Comparison of ENCODE assay signal across 11 cellular contexts in genomic region chr19:44260695-44261446, GRCh38. TPM values are rescaled to one million over a fixed set of nuclear protein-coding genes. Genes with fewer than 3 reads are reported as not detected.
DNase-seq lines count a peak whose midpoint lies in the region; ATAC-seq, FAIRE-seq and TF ChIP-seq lines count a peak whose summit lies in the region.
"Had no signal": no experiment of that assay in that cellular context is flagged by ENCODE, and none has a peak within 500 bp of the region (broad histone marks: within the 10 kb centered on the region; RNA-seq: fewer than 3 reads in every experiment).

No MANE protein-coding gene starts in this region.

- H3K9me3 ChIP-seq in CD4-positive, alpha-beta T cell (ENCODE audit: control insufficient read depth, low read length) = peaks cover 84% of the 10 kb centered on the region
- peaks cover 7% of the 10 kb centered on the region for H3K9me3 ChIP-seq in IMR-90 (ENCODE audit: control insufficient read depth, insufficient read depth, low read length)

- no peak overlapping the region for H4K5ac ChIP-seq in IMR-90 (ENCODE audit: low read depth, low read length)

- no peak overlapping the region for H3K9ac ChIP-seq in IMR-90 (ENCODE audit: low read depth, low read length)

- peaks cover 71% of the 10 kb centered on the region for H3K36me3 Mint-ChIP-seq in CD4-positive, alpha-beta T cell (ENCODE audit: low read depth)
- H3K36me3 Mint-ChIP-seq in nephron (ENCODE audit: low read depth) = peaks cover 49% of the 10 kb centered on the region

- H3K4me3 ChIP-seq in IMR-90 (ENCODE audit: insufficient read depth, low read depth, low read length) = no peak overlapping the region
- H3K4me3 ChIP-seq in dorsolateral prefrontal cortex = peak overlapping the region in 54 of 59 donors; percentile 2 to 68 (median 55)

- no peak overlapping the region for H2BK20ac ChIP-seq in IMR-90 (ENCODE audit: low read depth, low read length)

- H2BK120ac ChIP-seq in IMR-90 (ENCODE audit: low read depth, low read length) = no peak overlapping the region

- H3K4me3 Mint-ChIP-seq in CD4-positive, alpha-beta T cell = peak overlapping the region; percentile 81
- peak overlapping the region; percentile 85 to 91 (median 87) for H3K4me3 Mint-ChIP-seq in nephron

- peak overlapping the region in 1 of 2 experiments; percentile 53; a peak in 2 of 4 replicates for H4K8ac ChIP-seq in IMR-90 (ENCODE audit: low read depth in 2 of 2, low read length in 2 of 2)

- H3K18ac ChIP-seq in IMR-90 (ENCODE audit: low read depth, low read length) = no peak overlapping the region

- intact Hi-C loops in CD4-positive, alpha-beta T cell (cut with DNase I, micrococcal nuclease) = no loop called here
- intact Hi-C loops in IMR-90 (cut with micrococcal nuclease) = no loop called here
- intact Hi-C loops in dorsolateral prefrontal cortex (cut with DNase I) = no loop called here

- in situ Hi-C loops in IMR-90 (cut with MboI; ENCODE audit: low sequenced_read_pairs) = no loop called here

- H3K23ac ChIP-seq in IMR-90 (ENCODE audit: low read depth, low read length) = no peak overlapping the region

- TF ChIP-seq RAD21 in IMR-90 (IDR thresholded peaks at IDR 0.05; ENCODE audit: low read length) = no peak

- BruUV-seq in IMR-90 (replicated peaks; lab: Mats Ljungman, UMichigan) = no TSS peak

- H3K27ac Mint-ChIP-seq in CD4-positive, alpha-beta T cell = no peak overlapping the region
- H3K27ac Mint-ChIP-seq in nephron = peak overlapping the region in 2 of 3 experiments; percentile 1 to 71

- no peak overlapping the region for H2BK15ac ChIP-seq in IMR-90 (ENCODE audit: low read depth, low read length)

- no peaks in the 10 kb centered on the region for H3K79me1 ChIP-seq in IMR-90 (ENCODE audit: low read depth in 1 of 2, low read length in 2 of 2)

- H3K27me3 ChIP-seq in CD4-positive, alpha-beta T cell (ENCODE audit: control insufficient read depth, insufficient read depth, low read length) = no peaks in the 10 kb centered on the region
- H3K27me3 ChIP-seq in IMR-90 (ENCODE audit: control insufficient read depth, insufficient read depth, low read length) (no peaks in the 10 kb centered on the region), dorsolateral prefrontal cortex (no peaks in the 10 kb centered on the region)

- H2BK5ac ChIP-seq in IMR-90 (ENCODE audit: low read depth, low read length, poor library complexity, severe bottlenecking) = no peak overlapping the region

- dilution Hi-C loops in IMR-90 (cut with HindIII; ENCODE audit: low sequenced_read_pairs, unreplicated experiment) = no loop called here

- no peak for FAIRE-seq in GM12891 (lab: Jason Lieb, UNC)
- FAIRE-seq: endometrium had no signal

- ATAC-seq in CD4-positive, alpha-beta T cell (ENCODE audit: poor library complexity) = no peak
- ATAC-seq in IMR-90 (ENCODE audit: low read depth) (no peak), HG02870 (IDR thresholded peaks at IDR 0.05; ENCODE audit: unreplicated experiment) (no peak)

- CTCF ChIA-PET in CD4-positive, alpha-beta T cell (lab: Charles Lee) = no interaction called here
- CTCF ChIA-PET in IMR-90 (lab: Yijun Ruan, JAX) = no interaction called here

- peak overlapping the region; percentile 76 for H2AK9ac ChIP-seq in IMR-90 (replicated peaks; ENCODE audit: low read depth, low read length, poor library complexity)

- no peak for TF ChIP-seq POLR2A in IMR-90 (IDR thresholded peaks at IDR 0.05; ENCODE audit: low read depth, low read length)
- no peak for TF ChIP-seq POLR2A in GM12891 (IDR thresholded peaks at IDR 0.05; ENCODE audit: low read depth, low read length)

- no peak overlapping the region for H2AK5ac ChIP-seq in IMR-90 (ENCODE audit: low read depth, low read length)

- 100% methylated on average over 1 of the region's 6 CpGs; no CpG with 5 or more reads in 1 of the 2 experiments for WGBS in IMR-90 (ENCODE audit: extremely low coverage in 2 of 2, insufficient read length in 1 of 2), 2 experiments

- H3K9me1 ChIP-seq in IMR-90 (ENCODE audit: insufficient read depth, low read length) = no peaks in the 10 kb centered on the region

- no peaks in the 10 kb centered on the region for H3K36me3 ChIP-seq in IMR-90 (ENCODE audit: control insufficient read depth, insufficient read depth, low read length)

- peak overlapping the region; percentile 98 for H2AFZ ChIP-seq in IMR-90 (replicated peaks; ENCODE audit: low read length, poor library complexity)

- peaks cover 2% of the 10 kb centered on the region; the same call in 1 of the 2 replicates for H3K4me1 ChIP-seq in IMR-90 (ENCODE audit: control insufficient read depth, insufficient read depth, low read length)

- POLR2A ChIA-PET in CD4-positive, alpha-beta T cell (lab: Charles Lee) = no interaction called here
- POLR2A ChIA-PET in IMR-90 (lab: Charles Lee; ENCODE audit: unreplicated experiment) = interaction anchor here (0.5 kb wide), 1 partner anchor 536 kb away, joined by 3 read pairs; no protein-coding TSS in a partner anchor

- no peak overlapping the region for H3K27ac ChIP-seq in CD4-positive, alpha-beta T cell (ENCODE audit: low read depth, low read length)
- no peak overlapping the region for H3K27ac ChIP-seq in IMR-90 (ENCODE audit: insufficient read depth, low read length)
- peak overlapping the region in 5 of 59 donors; percentile 9 to 80 (median 78) for H3K27ac ChIP-seq in dorsolateral prefrontal cortex

- no peak overlapping the region for H3K4ac ChIP-seq in IMR-90 (ENCODE audit: low read depth, low read length)

- no peak for DNase-seq in CD4-positive, alpha-beta T cell
- DNase-seq in IMR-90 = no peak
- no peak for DNase-seq in dorsolateral prefrontal cortex
- DNase-seq in cortex of kidney (lab: John Stamatoyannopoulos, UW) = no peak
- DNase-seq in NCI-H1436 treated with DMSO at 0.1 percent for 48 hours (lab: John Stamatoyannopoulos, UW) = no peak
- DNase-seq in GM12891 (ENCODE audit: insufficient read length, low spot score) = no peak
- DNase-seq: activated naive CD4-positive, alpha-beta T cell treated with anti-CD3 and anti-CD28 coated beads, Interleukin-2, amount 50 U/mL, for 16 hours; DMS 273 treated with DMSO at 0.1 percent for 48 hours had no signal

- peak overlapping the region; percentile 92; the same call in 1 of the 2 replicates for H3K4me2 ChIP-seq in IMR-90 (ENCODE audit: low read depth, low read length)

- no peak overlapping the region for H3K14ac ChIP-seq in IMR-90 (replicated peaks; ENCODE audit: low read depth, low read length)

- no peaks in the 10 kb centered on the region for H4K20me1 ChIP-seq in IMR-90 (ENCODE audit: insufficient read depth, low read length)

- H3K27me3 Mint-ChIP-seq in CD4-positive, alpha-beta T cell = no peaks in the 10 kb centered on the region
- H3K27me3 Mint-ChIP-seq in nephron (ENCODE audit: low read depth) = peaks cover 5% of the 10 kb centered on the region

- no peak overlapping the region for H3K56ac ChIP-seq in IMR-90 (ENCODE audit: extremely low read depth, insufficient read depth, low read length)

- H4K91ac ChIP-seq in IMR-90 (ENCODE audit: insufficient read depth, low read depth, low read length) = no peak overlapping the region

- peaks cover 13% of the 10 kb centered on the region for H3K4me1 Mint-ChIP-seq in CD4-positive, alpha-beta T cell (ENCODE audit: low read depth)
- peaks cover 5% of the 10 kb centered on the region for H3K4me1 Mint-ChIP-seq in nephron

- TF ChIP-seq CTCF in CD4-positive, alpha-beta T cell (IDR thresholded peaks at IDR 0.05) = no peak
- TF ChIP-seq CTCF in IMR-90 (conservative IDR thresholded peaks at IDR 0.05; ENCODE audit: low read depth, low read length) (no peak), dorsolateral prefrontal cortex (IDR thresholded peaks at IDR 0.05 in 54 of 56, conservative IDR thresholded peaks at IDR 0.05 in 2 of 56; ENCODE audit: low read depth in 1 of 56, partially characterized antibody in 56 of 56) (no peak), nephron (IDR thresholded peaks at IDR 0.05; ENCODE audit: unreplicated experiment in 3 of 3) (no peak)

- H3K9me3 Mint-ChIP-seq in CD4-positive, alpha-beta T cell = peaks cover 24% of the 10 kb centered on the region
- peaks cover 33% of the 10 kb centered on the region for H3K9me3 Mint-ChIP-seq in nephron

TF ChIP-seq in GM12891, 5 proteins besides CTCF, POLR2A, EP300 and RAD21:
- no peak for TF ChIP-seq TAF1 (IDR thresholded peaks at IDR 0.05; ENCODE audit: low read depth, low read length)
- no peak for TF ChIP-seq SPI1 (IDR thresholded peaks at IDR 0.05; ENCODE audit: low read depth, low read length)
- TF ChIP-seq POLR2AphosphoS5 (IDR thresholded peaks at IDR 0.05; ENCODE audit: low read depth, low read length) = no peak
- TF ChIP-seq PAX5 (IDR thresholded peaks at IDR 0.05; ENCODE audit: insufficient read depth, low read length, severe bottlenecking) = no peak
- TF ChIP-seq POU2F2 (IDR thresholded peaks at IDR 0.05; ENCODE audit: low read depth, low read length) = no peak
TF ChIP-seq in GM12891: peak in this region for 0.

RNA-seq across cellular contexts. Expression of gene ZNF233, which starts 1.2 kb away (rescaled TPM):
- under 1 TPM in 1 of 2 experiments, not detected in 1; 0.47 TPM for total RNA-seq in CD4-positive, alpha-beta T cell
- total RNA-seq in IMR-90 (2012; rRNA removed) (0.56 and 0.72 TPM in 2 replicates), dorsolateral prefrontal cortex (10 to 100 TPM in 39 of 120 experiments, 1 to 10 TPM in 81; 2.8 to 18.0 (median 8.8) TPM)
- 0.26 and 0.39 TPM in 2 replicates for polyA plus RNA-seq in IMR-90 (2012; rRNA removed)
- polyA plus RNA-seq in IMR-90 (2012; cell fraction: cytosol; rRNA removed) = 0.09 and 0.11 TPM in 2 replicates
- polyA plus RNA-seq in IMR-90 (2012; cell fraction: nucleus; rRNA removed; ENCODE audit: low replicate concordance) = 0.11 and 0.44 TPM in 2 replicates
- 0.64 TPM for polyA plus RNA-seq in GM12891 (2012; ENCODE audit: low read depth, missing spikeins)

RNA-seq across cellular contexts. Expression of gene ZNF235, which starts 44.0 kb away (rescaled TPM):
- 1 to 10 TPM; 2.4 TPM for total RNA-seq in CD4-positive, alpha-beta T cell
- 3.0 and 3.1 TPM in 2 replicates for total RNA-seq in IMR-90 (2012; rRNA removed)
- 0.77 and 0.80 TPM in 2 replicates for polyA plus RNA-seq in IMR-90 (2012; rRNA removed)
- 0.25 and 0.31 TPM in 2 replicates for polyA plus RNA-seq in IMR-90 (2012; cell fraction: cytosol; rRNA removed)
- polyA plus RNA-seq in IMR-90 (2012; cell fraction: nucleus; rRNA removed; ENCODE audit: low replicate concordance) = 0.75 and 5.2 TPM in 2 replicates
- 10 to 100 TPM in 108 of 120 experiments, 1 to 10 TPM in 12; 8.6 to 20.5 (median 14.1) TPM for total RNA-seq in dorsolateral prefrontal cortex
- polyA plus RNA-seq in GM12891 (2012; ENCODE audit: low read depth, missing spikeins) = 2.3 TPM

RNA-seq across cellular contexts. Expression of gene ZNF227, which starts 48.5 kb away (rescaled TPM):
- 10 to 100 TPM; 16.2 to 17.2 TPM for total RNA-seq in CD4-positive, alpha-beta T cell
- total RNA-seq in IMR-90 (2012; rRNA removed) (17.8 and 19.2 TPM in 2 replicates), dorsolateral prefrontal cortex (10 to 100 TPM; 23.1 to 58.1 (median 37.4) TPM)
- polyA plus RNA-seq in IMR-90 (2012; rRNA removed) = 3.4 and 4.9 TPM in 2 replicates
- 0.99 and 1.3 TPM in 2 replicates for polyA plus RNA-seq in IMR-90 (2012; cell fraction: cytosol; rRNA removed)
- polyA plus RNA-seq in IMR-90 (2012; cell fraction: nucleus; rRNA removed; ENCODE audit: low replicate concordance) = 0.99 and 5.0 TPM in 2 replicates
- polyA plus RNA-seq in GM12891 (2012; ENCODE audit: low read depth, missing spikeins) = 9.2 TPM
